Comparison of ENCODE assay signal across 8 cellular contexts in genomic region chr3:152405915-152406802, GRCh38.
DNase-seq lines count a peak whose midpoint lies in the region; ATAC-seq, FAIRE-seq and TF ChIP-seq lines count a peak whose summit lies in the region.

No MANE protein-coding gene starts in this region.

- H3K4me3 Mint-ChIP-seq in activated CD8-positive, alpha-beta T cell treated with anti-CD3 and anti-CD28 coated beads for 36 hours = no peak overlapping the region
- H3K4me3 Mint-ChIP-seq in activated CD8-positive, alpha-beta T cell treated with anti-CD3 and anti-CD28 coated beads, Interleukin-2, amount 10 ng/mL, durations not matched to agents 7 days and 5 days = no peak overlapping the region
- H3K4me3 Mint-ChIP-seq in activated naive CD8-positive, alpha-beta T cell treated with anti-CD3 and anti-CD28 coated beads for 36 hours = no peak overlapping the region

- no peaks in the 10 kb centered on the region for H3K27me3 ChIP-seq in upper lobe of right lung
- H3K27me3 ChIP-seq in testis = no peaks in the 10 kb centered on the region

- POLR2A ChIA-PET in activated CD8-positive, alpha-beta T cell treated with anti-CD3 and anti-CD28 coated beads for 36 hours (lab: Charles Lee) = interaction anchor here (0.6 to 0.7 kb wide), 2 partner anchors 11 to 1533 kb away, joined by 3 read pairs; no protein-coding TSS in a partner anchor
- POLR2A ChIA-PET in activated CD8-positive, alpha-beta T cell treated with anti-CD3 and anti-CD28 coated beads, Interleukin-2, amount 10 ng/mL, durations not matched to agents 7 days and 5 days (lab: Charles Lee) = no interaction called here

- no peak for TF ChIP-seq CTCF in activated CD8-positive, alpha-beta T cell treated with anti-CD3 and anti-CD28 coated beads for 36 hours (IDR thresholded peaks at IDR 0.05)
- TF ChIP-seq CTCF in kidney (IDR thresholded peaks at IDR 0.05; ENCODE audit: borderline replicate concordance, extremely low read depth, insufficient read depth) (no peak), upper lobe of right lung (IDR thresholded peaks at IDR 0.05) (no peak), testis (IDR thresholded peaks at IDR 0.05) (no peak)

- H3K27ac Mint-ChIP-seq in activated CD8-positive, alpha-beta T cell treated with anti-CD3 and anti-CD28 coated beads for 36 hours = peak overlapping the region; percentile 72
- H3K27ac Mint-ChIP-seq in activated CD8-positive, alpha-beta T cell treated with anti-CD3 and anti-CD28 coated beads, Interleukin-2, amount 10 ng/mL, durations not matched to agents 7 days and 5 days = no peak overlapping the region
- peak overlapping the region; percentile 49 for H3K27ac Mint-ChIP-seq in activated naive CD8-positive, alpha-beta T cell treated with anti-CD3 and anti-CD28 coated beads for 36 hours

- peaks cover 71% of the 10 kb centered on the region for H3K4me1 Mint-ChIP-seq in activated CD8-positive, alpha-beta T cell treated with anti-CD3 and anti-CD28 coated beads for 36 hours (ENCODE audit: low read depth)
- peaks cover 48% of the 10 kb centered on the region for H3K4me1 Mint-ChIP-seq in activated CD8-positive, alpha-beta T cell treated with anti-CD3 and anti-CD28 coated beads, Interleukin-2, amount 10 ng/mL, durations not matched to agents 7 days and 5 days (ENCODE audit: low read depth)
- peaks cover 69% of the 10 kb centered on the region for H3K4me1 Mint-ChIP-seq in activated naive CD8-positive, alpha-beta T cell treated with anti-CD3 and anti-CD28 coated beads for 36 hours

- H3K9me3 ChIP-seq in kidney (ENCODE audit: control insufficient read depth in 1 of 2, low read length in 2 of 2) = no peaks in the 10 kb centered on the region
- H3K9me3 ChIP-seq in upper lobe of right lung = no peaks in the 10 kb centered on the region
- H3K9me3 ChIP-seq in testis = no peaks in the 10 kb centered on the region

- H3K36me3 ChIP-seq in kidney (ENCODE audit: control insufficient read depth in 1 of 2, insufficient read depth in 2 of 2, low read length in 2 of 2) (no peaks in the 10 kb centered on the region), upper lobe of right lung (no peaks in the 10 kb centered on the region), testis (ENCODE audit: low read depth, missing control alignments) (no peaks in the 10 kb centered on the region)

- intact Hi-C loops in activated CD8-positive, alpha-beta T cell treated with anti-CD3 and anti-CD28 coated beads for 36 hours (cut with micrococcal nuclease) = no loop called here
- intact Hi-C loops in kidney (cut with DNase I) = no loop called here
- intact Hi-C loops in upper lobe of right lung (cut with DNase I) = no loop called here
- intact Hi-C loops in testis (cut with DNase I; ENCODE audit: low total_unique reads) = no loop called here

- no peak for ATAC-seq in activated CD8-positive, alpha-beta T cell treated with anti-CD3 and anti-CD28 coated beads for 36 hours
- ATAC-seq in activated CD8-positive, alpha-beta T cell treated with anti-CD3 and anti-CD28 coated beads, Interleukin-2, amount 10 ng/mL, durations not matched to agents 7 days and 5 days = no peak
- peak; percentile 77 for ATAC-seq in upper lobe of right lung

- peak overlapping the region in 1 of 2 donors; percentile 67 for H3K27ac ChIP-seq in kidney (ENCODE audit: low read depth in 2 of 2, low read length in 2 of 2)
- H3K27ac ChIP-seq in upper lobe of right lung = peak overlapping the region; percentile 67
- no peak overlapping the region for H3K27ac ChIP-seq in testis

- peaks cover 46% of the 10 kb centered on the region for H3K36me3 Mint-ChIP-seq in activated CD8-positive, alpha-beta T cell treated with anti-CD3 and anti-CD28 coated beads for 36 hours (ENCODE audit: low read depth)
- peaks cover 42% of the 10 kb centered on the region for H3K36me3 Mint-ChIP-seq in activated CD8-positive, alpha-beta T cell treated with anti-CD3 and anti-CD28 coated beads, Interleukin-2, amount 10 ng/mL, durations not matched to agents 7 days and 5 days (ENCODE audit: low read depth)
- peaks cover 52% of the 10 kb centered on the region for H3K36me3 Mint-ChIP-seq in activated naive CD8-positive, alpha-beta T cell treated with anti-CD3 and anti-CD28 coated beads for 36 hours

- H3K9me3 Mint-ChIP-seq in activated CD8-positive, alpha-beta T cell treated with anti-CD3 and anti-CD28 coated beads for 36 hours = no peaks in the 10 kb centered on the region
- no peaks in the 10 kb centered on the region for H3K9me3 Mint-ChIP-seq in activated CD8-positive, alpha-beta T cell treated with anti-CD3 and anti-CD28 coated beads, Interleukin-2, amount 10 ng/mL, durations not matched to agents 7 days and 5 days (ENCODE audit: insufficient read depth)
- H3K9me3 Mint-ChIP-seq in activated naive CD8-positive, alpha-beta T cell treated with anti-CD3 and anti-CD28 coated beads for 36 hours = peaks cover 3% of the 10 kb centered on the region

- H3K4me3 ChIP-seq in kidney (ENCODE audit: low read length in 2 of 2) = no peak overlapping the region
- H3K4me3 ChIP-seq in upper lobe of right lung = peak overlapping the region; percentile 19
- no peak overlapping the region for H3K4me3 ChIP-seq in testis

- peak; percentile 52 for FAIRE-seq in kidney (lab: Jason Lieb, UNC)

- H3K4me1 ChIP-seq in kidney (ENCODE audit: control insufficient read depth in 1 of 2, insufficient read depth in 1 of 2, low read depth in 1 of 2, low read length in 2 of 2) = peaks cover 7 to 27% of the 10 kb centered on the region in 2 donors
- H3K4me1 ChIP-seq in upper lobe of right lung = peaks cover 53% of the 10 kb centered on the region
- peaks cover 14% of the 10 kb centered on the region for H3K4me1 ChIP-seq in testis

- TF ChIP-seq POLR2A in testis (IDR thresholded peaks at IDR 0.05) = no peak

- no peaks in the 10 kb centered on the region for H3K27me3 Mint-ChIP-seq in activated CD8-positive, alpha-beta T cell treated with anti-CD3 and anti-CD28 coated beads for 36 hours
- H3K27me3 Mint-ChIP-seq in activated CD8-positive, alpha-beta T cell treated with anti-CD3 and anti-CD28 coated beads, Interleukin-2, amount 10 ng/mL, durations not matched to agents 7 days and 5 days (ENCODE audit: low read depth) = no peaks in the 10 kb centered on the region
- H3K27me3 Mint-ChIP-seq in activated naive CD8-positive, alpha-beta T cell treated with anti-CD3 and anti-CD28 coated beads for 36 hours = no peaks in the 10 kb centered on the region

- DNase-seq in activated CD8-positive, alpha-beta T cell treated with anti-CD3 and anti-CD28 coated beads for 36 hours = no peak
- DNase-seq in activated CD8-positive, alpha-beta T cell treated with anti-CD3 and anti-CD28 coated beads, Interleukin-2, amount 10 ng/mL, durations not matched to agents 7 days and 5 days = no peak
- no peak for DNase-seq in activated naive CD8-positive, alpha-beta T cell treated with anti-CD3 and anti-CD28 coated beads for 36 hours
- DNase-seq in kidney = no peak
- DNase-seq in upper lobe of right lung = no peak
- no peak for DNase-seq in NCI-H2029 treated with DMSO at 0.1 percent for 48 hours (lab: John Stamatoyannopoulos, UW)
- DNase-seq in testis = no peak
- no peak for DNase-seq in NCI-H2227 treated with DMSO at 0.1 percent for 48 hours (lab: John Stamatoyannopoulos, UW)

- 84 to 87% methylated on average over 3 of the region's 3 CpGs for WGBS in testis, 2 donors

- H3K9ac ChIP-seq in kidney (ENCODE audit: low read length in 2 of 2) = peak overlapping the region in 1 of 2 donors; percentile 5

- CTCF ChIA-PET in activated CD8-positive, alpha-beta T cell treated with anti-CD3 and anti-CD28 coated beads for 36 hours (lab: Charles Lee) = interaction anchor here (0.8 to 1.5 kb wide), 2 partner anchors 23 to 38 kb away, joined by 3 read pairs; no protein-coding TSS in a partner anchor
- CTCF ChIA-PET in activated CD8-positive, alpha-beta T cell treated with anti-CD3 and anti-CD28 coated beads, Interleukin-2, amount 10 ng/mL, durations not matched to agents 7 days and 5 days (lab: Charles Lee) = interaction anchor here (1.1 kb wide), 1 partner anchor 334 kb away, joined by 4 read pairs; no protein-coding TSS in a partner anchor
